16 cellular contexts compared by ENCODE assay signal in genomic region chr5:133905494-133905893, GRCh38.
DNase-seq lines count a peak whose midpoint lies in the region; ATAC-seq, FAIRE-seq and TF ChIP-seq lines count a peak whose summit lies in the region.
"Had no signal": no experiment of that assay in that cellular context is flagged by ENCODE, and none has a peak within 500 bp of the region (broad histone marks: within the 10 kb centered on the region; RNA-seq: fewer than 3 reads in every experiment).

No MANE protein-coding gene starts in this region.

- H3K36me3 Mint-ChIP-seq in neural progenitor cell (no peaks in the 10 kb centered on the region), MCF 10A (ENCODE audit: insufficient read depth, unreplicated experiment) (no peaks in the 10 kb centered on the region), natural killer cell (no peaks in the 10 kb centered on the region)
- H3K36me3 Mint-ChIP-seq: CD14-positive monocyte; CD4-positive, alpha-beta memory T cell; IgD-negative memory B cell had no signal

- no peak overlapping the region for H3K4me3 ChIP-seq in BLaER1 treated with 17β-estradiol and CSF1 and Interleukin-3, amounts not matched to agents 10 nM and 100 nM
- no peak overlapping the region for H3K4me3 ChIP-seq in K562
- H3K4me3 ChIP-seq in neural progenitor cell: no peak overlapping the region

- no peak for TF ChIP-seq RAD21 in K562 (CRISPR knock-in tag; conservative IDR thresholded peaks at IDR 0.05 in 1 of 2, IDR thresholded peaks at IDR 0.05 in 1 of 2)

- H3K27me3 ChIP-seq in BLaER1 treated with 17β-estradiol and CSF1 and Interleukin-3, amounts not matched to agents 10 nM and 100 nM: 0 out of 22 replicates have a peak, but pooled peaks cover 0 to 9% (median 0%) of the 10 kb centered on the region in 11 experiments
- H3K27me3 ChIP-seq in K562 (ENCODE audit: control insufficient read depth in 2 of 2, insufficient read depth in 2 of 2, low read length in 2 of 2): no peaks in the 10 kb centered on the region
- H3K27me3 ChIP-seq in neural progenitor cell: no peaks in the 10 kb centered on the region

- TF ChIP-seq POLR2A in K562 (conservative IDR thresholded peaks at IDR 0.05): no peak

- in situ Hi-C loops in K562 (cut with MboI): no loop called here

- BruUV-seq in K562 (replicated peaks; lab: Mats Ljungman, UMichigan) (no TSS peak), MCF 10A (replicated peaks; lab: Mats Ljungman, UMichigan) (no TSS peak)

- H3K9me3 Mint-ChIP-seq in neural progenitor cell (no peaks in the 10 kb centered on the region), MCF 10A (ENCODE audit: unreplicated experiment) (no peaks in the 10 kb centered on the region), natural killer cell (no peaks in the 10 kb centered on the region)
- H3K9me3 Mint-ChIP-seq: CD4-positive, alpha-beta memory T cell; IgD-negative memory B cell had no signal

- peaks cover 0 to 98% (median 75%) of the 10 kb centered on the region in 10 experiments; a peak in 17 of 20 replicates for H3K4me1 ChIP-seq in BLaER1 treated with 17β-estradiol and CSF1 and Interleukin-3, amounts not matched to agents 10 nM and 100 nM
- H3K4me1 ChIP-seq in K562 (replicated peaks in 1 of 2; ENCODE audit: control insufficient read depth in 2 of 2, insufficient read depth in 2 of 2, low read length in 2 of 2) (peaks cover 38 to 57% of the 10 kb centered on the region in 2 experiments), neural progenitor cell (no peaks in the 10 kb centered on the region)

- no peaks in the 10 kb centered on the region for H3K9me1 ChIP-seq in K562 (ENCODE audit: control insufficient read depth, insufficient read depth, low read length)

- TF ChIP-seq EP300 in K562 (IDR thresholded peaks at IDR 0.05; ENCODE audit: low read length): no peak

- TF ChIP-seq CTCF in K562 (IDR thresholded peaks at IDR 0.05 in 2 of 3, conservative IDR thresholded peaks at IDR 0.05 in 1 of 3; ENCODE audit: insufficient read depth in 2 of 3, low read depth in 1 of 3, low read length in 3 of 3): no peak
- TF ChIP-seq CTCF in neural progenitor cell (IDR thresholded peaks at IDR 0.05): no peak
- TF ChIP-seq CTCF in MCF 10A (IDR thresholded peaks at IDR 0.05; ENCODE audit: unreplicated experiment): no peak
- no peak for TF ChIP-seq CTCF in natural killer cell (IDR thresholded peaks at IDR 0.05)

- no peak overlapping the region for H3K27ac ChIP-seq in BLaER1 treated with 17β-estradiol and CSF1 and Interleukin-3, amounts not matched to agents 10 nM and 100 nM
- H3K27ac ChIP-seq in K562 (ENCODE audit: extremely low read depth, low read depth, low read length): no peak overlapping the region
- no peak overlapping the region for H3K27ac ChIP-seq in neural progenitor cell

- 11% methylated on average over 5 of the region's 6 CpGs for WGBS in K562 (ENCODE audit: insufficient coverage, low coverage, missing lambda C conversion rate)

- H3K79me2 ChIP-seq in K562 (ENCODE audit: control insufficient read depth, insufficient read depth, low read length) (no peaks in the 10 kb centered on the region), neural progenitor cell (ENCODE audit: low read depth) (no peaks in the 10 kb centered on the region)

- H3K4me3 Mint-ChIP-seq in neural progenitor cell (no peak overlapping the region), MCF 10A (ENCODE audit: unreplicated experiment) (no peak overlapping the region), natural killer cell (no peak overlapping the region)
- H3K4me3 Mint-ChIP-seq: B cell; CD14-positive monocyte; CD4-positive, alpha-beta memory T cell; IgD-negative memory B cell had no signal

- H2AFZ ChIP-seq in K562 (ENCODE audit: low read depth, low read length) (peak overlapping the region; percentile 22), neural progenitor cell (replicated peaks) (no peak overlapping the region)

- peak overlapping the region; percentile 79 for H3K27ac Mint-ChIP-seq in neural progenitor cell
- no peak overlapping the region for H3K27ac Mint-ChIP-seq in MCF 10A (ENCODE audit: low read depth, unreplicated experiment)
- H3K27ac Mint-ChIP-seq in natural killer cell: no peak overlapping the region
- H3K27ac Mint-ChIP-seq: B cell, CD14-positive monocyte, IgD-negative memory B cell had no signal

- no peaks in the 10 kb centered on the region for H4K20me1 ChIP-seq in BLaER1 treated with 17β-estradiol and CSF1 and Interleukin-3, amounts not matched to agents 10 nM and 100 nM
- H4K20me1 ChIP-seq in K562 (replicated peaks; ENCODE audit: control insufficient read depth, insufficient read depth, low read length) (no peaks in the 10 kb centered on the region), neural progenitor cell (ENCODE audit: low read depth) (no peaks in the 10 kb centered on the region)

- CTCF ChIA-PET in K562 (lab: Yijun Ruan, JAX; ENCODE audit: low intra/inter-chr PET ratio) (interaction anchor here (0.7 to 1.3 kb wide), 2 partner anchors 39 to 75 kb away, joined by 3 to 4 read pairs; no protein-coding TSS in a partner anchor), MCF 10A (lab: Yijun Ruan, JAX) (interaction anchor here (0.6 kb wide), 1 partner anchor 22 kb away, joined by 3 read pairs; no protein-coding TSS in a partner anchor)

- peak; percentile 16; the same call in 2 of the 3 replicates for ATAC-seq in K562
- ATAC-seq in GM19463 (IDR thresholded peaks at IDR 0.05; ENCODE audit: unreplicated experiment): no peak
- no peak for ATAC-seq in natural killer cell
- ATAC-seq: HepG2 had no signal

- intact Hi-C loops in K562 (cut with micrococcal nuclease): no loop called here
- intact Hi-C loops in MCF 10A (cut with micrococcal nuclease): no loop called here
- intact Hi-C loops in natural killer cell (cut with micrococcal nuclease): no loop called here

- no peaks in the 10 kb centered on the region for H3K9me3 ChIP-seq in BLaER1 treated with 17β-estradiol and CSF1 and Interleukin-3, amounts not matched to agents 10 nM and 100 nM (replicated peaks in 1 of 11)
- H3K9me3 ChIP-seq in K562 (replicated peaks; ENCODE audit: control insufficient read depth, insufficient read depth, low read depth, low read length) (no peaks in the 10 kb centered on the region), neural progenitor cell (ENCODE audit: low read depth) (no peaks in the 10 kb centered on the region)

- POLR2A ChIA-PET in K562 (lab: Yijun Ruan, JAX): interaction anchor here (0.6 to 1.5 kb wide), 2 partner anchors 12 to 560 kb away, joined by 3 to 7 read pairs; no protein-coding TSS in a partner anchor
- POLR2A ChIA-PET in MCF 10A (lab: Yijun Ruan, JAX): no interaction called here

- H3K36me3 ChIP-seq in BLaER1 treated with 17β-estradiol and CSF1 and Interleukin-3, amounts not matched to agents 10 nM and 100 nM: no peaks in the 10 kb centered on the region
- H3K36me3 ChIP-seq in K562 (ENCODE audit: control insufficient read depth, insufficient read depth, low read length) (no peaks in the 10 kb centered on the region), neural progenitor cell (no peaks in the 10 kb centered on the region)

- DNase-seq in K562 (ENCODE audit: extremely low read depth in 1 of 4, low spot score in 3 of 4) (peak; percentile 32 to 53 (median 46)), neural progenitor cell (ENCODE audit: low spot score) (no peak), MCF 10A (ENCODE audit: unreplicated experiment) (no peak), natural killer cell (no peak)
- DNase-seq: CD4-positive, alpha-beta memory T cell; DMS153; DMS79; GF-D8; GOT3; H7 had no signal

- H3K4me1 Mint-ChIP-seq in neural progenitor cell: peaks cover 24% of the 10 kb centered on the region
- no peaks in the 10 kb centered on the region for H3K4me1 Mint-ChIP-seq in MCF 10A (ENCODE audit: insufficient read depth, unreplicated experiment)
- no peaks in the 10 kb centered on the region for H3K4me1 Mint-ChIP-seq in natural killer cell
- H3K4me1 Mint-ChIP-seq: CD14-positive monocyte; CD4-positive, alpha-beta memory T cell had no signal

- no peaks in the 10 kb centered on the region for H3K27me3 Mint-ChIP-seq in neural progenitor cell (ENCODE audit: insufficient read depth, low read depth)
- H3K27me3 Mint-ChIP-seq in MCF 10A (ENCODE audit: insufficient read depth, unreplicated experiment): no peaks in the 10 kb centered on the region
- H3K27me3 Mint-ChIP-seq in natural killer cell (ENCODE audit: low read depth in 2 of 2): no peaks in the 10 kb centered on the region
- H3K27me3 Mint-ChIP-seq: B cell; CD4-positive, alpha-beta memory T cell; IgD-negative memory B cell had no signal

- H3K4me2 ChIP-seq in BLaER1 treated with 17β-estradiol and CSF1 and Interleukin-3, amounts not matched to agents 10 nM and 100 nM: peak overlapping the region in 9 of 11 experiments; percentile 6 to 88 (median 72); a peak in 17 of 22 replicates
- H3K4me2 ChIP-seq in K562 (ENCODE audit: insufficient read depth, low read length) (peak overlapping the region; percentile 35; the same call in 1 of the 2 replicates), neural progenitor cell (no peak overlapping the region)

- no peak overlapping the region; a peak in 1 of 22 replicates for H3K9ac ChIP-seq in BLaER1 treated with 17β-estradiol and CSF1 and Interleukin-3, amounts not matched to agents 10 nM and 100 nM
- peak overlapping the region; percentile 18 to 32; a peak in 2 of 4 replicates for H3K9ac ChIP-seq in K562 (ENCODE audit: insufficient read depth in 1 of 2, low read depth in 2 of 2, low read length in 2 of 2)
- H3K9ac ChIP-seq in neural progenitor cell: no peak overlapping the region

- FAIRE-seq in K562 (lab: Jason Lieb, UNC): peak; percentile 78
- FAIRE-seq: HepG2 had no signal

- H3F3A ChIP-seq in neural progenitor cell (ENCODE audit: low read depth): no peaks in the 10 kb centered on the region

TF ChIP-seq in K562, 482 proteins besides CTCF, POLR2A, EP300 and RAD21 (continues in another document):
- TF ChIP-seq CBFA2T3 (IDR thresholded peaks at IDR 0.05) (peak; percentile 15; the same call in 1 of the 2 replicates), PRMT5 (CRISPR knock-in tag; IDR thresholded peaks at IDR 0.05) (no peak), GATA2 (CRISPR knock-in tag; IDR thresholded peaks at IDR 0.05) (no peak), IRF2 (CRISPR knock-in tag; IDR thresholded peaks at IDR 0.05) (no peak)
- TF ChIP-seq, protein P1, sequence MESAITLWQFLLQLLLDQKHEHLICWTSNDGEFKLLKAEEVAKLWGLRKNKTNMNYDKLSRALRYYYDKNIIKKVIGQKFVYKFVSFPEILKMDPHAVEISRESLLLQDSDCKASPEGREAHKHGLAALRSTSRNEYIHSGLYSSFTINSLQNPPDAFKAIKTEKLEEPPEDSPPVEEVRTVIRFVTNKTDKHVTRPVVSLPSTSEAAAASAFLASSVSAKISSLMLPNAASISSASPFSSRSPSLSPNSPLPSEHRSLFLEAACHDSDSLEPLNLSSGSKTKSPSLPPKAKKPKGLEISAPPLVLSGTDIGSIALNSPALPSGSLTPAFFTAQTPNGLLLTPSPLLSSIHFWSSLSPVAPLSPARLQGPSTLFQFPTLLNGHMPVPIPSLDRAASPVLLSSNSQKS (CRISPR knock-in tag; IDR thresholded peaks at IDR 0.05): no peak

Comparison
In these comparisons a context has a peak if more than half of its experiments do, and no peak if none do; other contexts are left out.
1. H3K9ac ChIP-seq: peak in K562 (2 of 2); none in BLaER1 treated with 17β-estradiol and CSF1 and Interleukin-3, amounts not matched to agents 10 nM and 100 nM (0 of 11) and neural progenitor cell (single experiment).
2. DNase-seq: peak in K562 (4 of 4); none in neural progenitor cell (single experiment), MCF 10A (single experiment) and natural killer cell (single experiment).